11 cellular contexts compared by ENCODE assay signal in the genomic region with DNA sequence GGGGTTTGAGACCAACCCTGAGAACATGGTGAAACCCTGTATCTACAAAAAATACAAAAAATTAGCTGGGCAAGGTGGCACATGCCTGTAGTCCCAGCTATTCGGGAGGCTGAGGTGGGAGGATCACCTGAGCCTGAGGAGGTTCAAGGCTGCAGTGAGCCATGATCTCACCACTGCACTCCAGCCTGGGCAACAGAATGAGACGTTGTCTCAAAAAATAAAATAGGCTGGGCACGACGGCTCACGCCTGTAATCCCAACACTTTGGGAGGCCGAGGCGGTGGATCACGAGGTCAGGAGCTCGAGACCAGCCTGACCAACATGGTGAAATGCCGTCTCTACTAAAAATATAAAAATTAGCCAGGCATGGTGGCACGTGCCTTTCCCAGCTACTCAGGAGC. TPM values are rescaled to one million over a fixed set of nuclear protein-coding genes. Genes with fewer than 3 reads are reported as not detected.
"Had no signal": no experiment of that assay in that cellular context is flagged by ENCODE, and none has a peak within 500 bp of the region (broad histone marks: within the 10 kb centered on the region; RNA-seq: fewer than 3 reads in every experiment).

No MANE protein-coding gene starts in this region.

RNA-seq across cellular contexts. Expression of a gene that starts 18.7 kb away (rescaled TPM):
- total RNA-seq: stomach, subcutaneous adipose tissue, suprapubic skin, temporal lobe, thoracic aorta, thyroid gland, transverse colon, upper lobe of right lung, ureter, urinary bladder, vagina had no signal
- polyA plus RNA-seq: stomach, urinary bladder had no signal
